ENCODE assay signal across 1 cellular context in the genomic region with DNA sequence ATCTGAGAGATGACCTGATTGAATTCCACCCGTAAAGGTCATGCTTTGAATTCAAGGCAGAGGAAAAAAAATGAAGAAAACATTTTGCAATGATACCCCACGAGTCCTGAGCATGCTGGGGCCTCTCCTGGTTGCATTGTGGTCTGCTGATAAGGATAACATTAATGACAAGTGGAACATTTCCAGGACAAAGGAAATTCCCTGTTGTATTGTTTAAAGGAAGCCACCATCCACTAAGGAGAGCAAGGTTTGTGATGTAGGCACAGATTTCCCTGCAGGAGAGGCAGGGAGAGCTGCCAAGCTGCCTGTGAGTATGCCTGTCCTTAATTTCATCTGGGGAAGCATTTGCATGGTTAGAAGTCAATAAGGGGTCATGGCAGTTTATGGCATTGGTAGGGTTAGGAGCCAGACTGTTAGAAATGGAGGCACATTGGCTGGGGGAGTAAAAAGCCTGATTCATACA.
TF ChIP-seq lines count a peak whose summit lies in the region.

No MANE protein-coding gene starts in this region.

TF ChIP-seq in GM12878, 131 proteins besides CTCF, POLR2A, EP300 and RAD21 (continued from another document):
- TF ChIP-seq, protein P1, sequence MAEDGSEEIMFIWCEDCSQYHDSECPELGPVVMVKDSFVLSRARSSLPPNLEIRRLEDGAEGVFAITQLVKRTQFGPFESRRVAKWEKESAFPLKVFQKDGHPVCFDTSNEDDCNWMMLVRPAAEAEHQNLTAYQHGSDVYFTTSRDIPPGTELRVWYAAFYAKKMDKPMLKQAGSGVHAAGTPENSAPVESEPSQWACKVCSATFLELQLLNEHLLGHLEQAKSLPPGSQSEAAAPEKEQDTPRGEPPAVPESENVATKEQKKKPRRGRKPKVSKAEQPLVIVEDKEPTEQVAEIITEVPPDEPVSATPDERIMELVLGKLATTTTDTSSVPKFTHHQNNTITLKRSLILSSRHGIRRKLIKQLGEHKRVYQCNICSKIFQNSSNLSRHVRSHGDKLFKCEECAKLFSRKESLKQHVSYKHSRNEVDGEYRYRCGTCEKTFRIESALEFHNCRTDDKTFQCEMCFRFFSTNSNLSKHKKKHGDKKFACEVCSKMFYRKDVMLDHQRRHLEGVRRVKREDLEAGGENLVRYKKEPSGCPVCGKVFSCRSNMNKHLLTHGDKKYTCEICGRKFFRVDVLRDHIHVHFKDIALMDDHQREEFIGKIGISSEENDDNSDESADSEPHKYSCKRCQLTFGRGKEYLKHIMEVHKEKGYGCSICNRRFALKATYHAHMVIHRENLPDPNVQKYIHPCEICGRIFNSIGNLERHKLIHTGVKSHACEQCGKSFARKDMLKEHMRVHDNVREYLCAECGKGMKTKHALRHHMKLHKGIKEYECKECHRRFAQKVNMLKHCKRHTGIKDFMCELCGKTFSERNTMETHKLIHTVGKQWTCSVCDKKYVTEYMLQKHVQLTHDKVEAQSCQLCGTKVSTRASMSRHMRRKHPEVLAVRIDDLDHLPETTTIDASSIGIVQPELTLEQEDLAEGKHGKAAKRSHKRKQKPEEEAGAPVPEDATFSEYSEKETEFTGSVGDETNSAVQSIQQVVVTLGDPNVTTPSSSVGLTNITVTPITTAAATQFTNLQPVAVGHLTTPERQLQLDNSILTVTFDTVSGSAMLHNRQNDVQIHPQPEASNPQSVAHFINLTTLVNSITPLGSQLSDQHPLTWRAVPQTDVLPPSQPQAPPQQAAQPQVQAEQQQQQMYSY (CRISPR knock-in tag; IDR thresholded peaks at IDR 0.05) = no peak
- TF ChIP-seq TCF3 (IDR thresholded peaks at IDR 0.05; ENCODE audit: borderline replicate concordance, insufficient read depth, low read depth, low read length) = no peak
- TF ChIP-seq CREM (IDR thresholded peaks at IDR 0.05; ENCODE audit: low read depth) = no peak
- TF ChIP-seq KDM1A (IDR thresholded peaks at IDR 0.05; ENCODE audit: borderline replicate concordance) = no peak
- TF ChIP-seq RFX5 (IDR thresholded peaks at IDR 0.05; ENCODE audit: low read depth, low read length) = no peak
- TF ChIP-seq ETV6 (conservative IDR thresholded peaks at IDR 0.05 in 1 of 2, IDR thresholded peaks at IDR 0.05 in 1 of 2; ENCODE audit: borderline replicate concordance in 1 of 2, low read depth in 1 of 2) = no peak
- TF ChIP-seq, protein P2, sequence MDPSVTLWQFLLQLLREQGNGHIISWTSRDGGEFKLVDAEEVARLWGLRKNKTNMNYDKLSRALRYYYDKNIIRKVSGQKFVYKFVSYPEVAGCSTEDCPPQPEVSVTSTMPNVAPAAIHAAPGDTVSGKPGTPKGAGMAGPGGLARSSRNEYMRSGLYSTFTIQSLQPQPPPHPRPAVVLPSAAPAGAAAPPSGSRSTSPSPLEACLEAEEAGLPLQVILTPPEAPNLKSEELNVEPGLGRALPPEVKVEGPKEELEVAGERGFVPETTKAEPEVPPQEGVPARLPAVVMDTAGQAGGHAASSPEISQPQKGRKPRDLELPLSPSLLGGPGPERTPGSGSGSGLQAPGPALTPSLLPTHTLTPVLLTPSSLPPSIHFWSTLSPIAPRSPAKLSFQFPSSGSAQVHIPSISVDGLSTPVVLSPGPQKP (IDR thresholded peaks at IDR 0.05; ENCODE audit: low read depth, low read length) = no peak
- TF ChIP-seq MTA2 (IDR thresholded peaks at IDR 0.05; ENCODE audit: low read depth) = no peak
- no peak for TF ChIP-seq ZNF687 (IDR thresholded peaks at IDR 0.05)
- no peak for TF ChIP-seq NR2C1 (IDR thresholded peaks at IDR 0.05)
